ENCODE assay signal across 19 cellular contexts in the genomic region with DNA sequence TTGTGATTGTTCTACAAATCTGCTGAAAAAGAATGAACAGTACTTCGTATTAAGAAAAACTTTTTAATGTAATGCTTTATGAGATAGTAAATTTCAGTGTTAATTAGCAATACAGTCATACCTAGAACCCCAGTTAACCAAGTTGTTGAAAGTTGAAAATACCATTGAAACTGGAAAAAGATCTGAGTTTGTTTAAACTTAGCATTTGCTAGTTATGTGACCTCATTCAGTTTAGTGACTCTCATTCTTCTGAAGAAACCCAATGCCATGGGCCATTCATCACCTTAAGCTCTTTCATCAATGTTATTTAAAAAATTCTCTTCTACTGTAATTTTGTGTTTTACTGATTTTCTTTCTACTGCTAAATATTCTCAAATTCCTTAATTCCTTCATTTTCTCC.
"Had no signal": no experiment of that assay in that cellular context is flagged by ENCODE, and none has a peak within 500 bp of the region (broad histone marks: within the 10 kb centered on the region; RNA-seq: fewer than 3 reads in every experiment).

No MANE protein-coding gene starts in this region.

- H3K27me3 Mint-ChIP-seq: naive thymus-derived CD8-positive, alpha-beta T cell had no signal

- ATAC-seq: gastroesophageal sphincter; left lobe of liver; naive thymus-derived CD8-positive, alpha-beta T cell had no signal

- H3K9me3 Mint-ChIP-seq: naive thymus-derived CD8-positive, alpha-beta T cell had no signal

- H3K4me3 Mint-ChIP-seq: naive thymus-derived CD8-positive, alpha-beta T cell had no signal

- H3K9me3 ChIP-seq: esophagus squamous epithelium, gastroesophageal sphincter, neutrophil, right atrium auricular region, sigmoid colon, tibial artery, upper lobe of left lung, uterus had no signal

- H3K36me3 ChIP-seq: uterus had no signal

- H3K4me3 ChIP-seq: esophagus squamous epithelium, gastroesophageal sphincter, right atrium auricular region, sigmoid colon, skin epidermis, tibial artery, upper lobe of left lung, uterus had no signal

- H3K27me3 ChIP-seq: esophagus squamous epithelium, gastroesophageal sphincter, neutrophil, right atrium auricular region, sigmoid colon, tibial artery, upper lobe of left lung, uterus had no signal

- DNase-seq: dermis blood vessel endothelial cell; esophagus squamous epithelium; foreskin fibroblast; glutamatergic neuron; islet precursor cell; mammary epithelial cell; naive thymus-derived CD8-positive, alpha-beta T cell; sigmoid colon; stimulated activated CD4-positive, alpha-beta T cell treated with anti-CD3 and anti-CD28 coated beads, Interleukin-2, amount 100 ng/mL, for 24 hours; stimulated activated CD4-positive, alpha-beta T cell treated with anti-CD3 and anti-CD28 coated beads, Interleukin-4, amount 100 ng/mL, for 4 hours; stimulated activated naive CD4-positive, alpha-beta T cell; tibial artery; upper lobe of left lung; uterus had no signal

- H3K27ac Mint-ChIP-seq: naive thymus-derived CD8-positive, alpha-beta T cell had no signal

- H3K27ac ChIP-seq: esophagus squamous epithelium, gastroesophageal sphincter, neutrophil, right atrium auricular region, sigmoid colon, skin epidermis, tibial artery, upper lobe of left lung, uterus had no signal
